8 cellular contexts compared by ENCODE assay signal in genomic region chr10:75404335-75405200, GRCh38. TPM values are rescaled to one million over a fixed set of nuclear protein-coding genes. Genes with fewer than 3 reads are reported as not detected.
A peak's percentile ranks its signal among the peaks of the same experiment; 100 is the strongest.
DNase-seq lines count a peak whose midpoint lies in the region; ATAC-seq and TF ChIP-seq lines count a peak whose summit lies in the region.

No MANE protein-coding gene starts in this region.

- CTCF ChIA-PET in CD4-positive, alpha-beta T cell (lab: Charles Lee): no interaction called here

- in situ Hi-C loops in transverse colon (cut with MboI; ENCODE audit: low pct_ligation_motif_present in 1 of 4, low pct_unique_long_range_greater_than_20kb in 1 of 4, low sequenced_read_pairs in 3 of 4): loop anchor here (25.0 kb wide), 3 partner anchors 233 to 633 kb away; no protein-coding TSS in a partner anchor

- DNase-seq in CD4-positive, alpha-beta T cell: no peak
- DNase-seq in HuH-7.5 (ENCODE audit: low spot score) (peak; percentile 74), astrocyte of the hippocampus (ENCODE audit: low read depth, low spot score) (peak; percentile 46), left lobe of liver (ENCODE audit: low spot score) (peak; percentile 57), transverse colon (peak; percentile 65), NCI-H1694 (lab: John Stamatoyannopoulos, UW) (no peak), NCI-H1048 (lab: John Stamatoyannopoulos, UW) (no peak)

- peak overlapping the region; percentile 65 to 82 (median 74) for H3K4me3 ChIP-seq in transverse colon

- peaks cover 47% of the 10 kb centered on the region for H3K4me1 Mint-ChIP-seq in CD4-positive, alpha-beta T cell (ENCODE audit: low read depth)

- TF ChIP-seq EP300 in transverse colon (IDR thresholded peaks at IDR 0.05; ENCODE audit: low read depth): no peak

- H3K4me1 ChIP-seq in transverse colon: peaks cover 0 to 48% (median 34%) of the 10 kb centered on the region in 4 donors

- WGBS in transverse colon (ENCODE audit: low coverage in 1 of 2), 2 donors: 14 to 20% methylated on average over 1 to 57 of the region's 65 CpGs

- TF ChIP-seq POLR2A in transverse colon (IDR thresholded peaks at IDR 0.05): peak; percentile 54

- H3K4me3 Mint-ChIP-seq in CD4-positive, alpha-beta T cell: peak overlapping the region; percentile 30

- H3K36me3 ChIP-seq in transverse colon: no peaks in the 10 kb centered on the region

- H3K27ac Mint-ChIP-seq in CD4-positive, alpha-beta T cell: no peak overlapping the region

- H3K27ac ChIP-seq in CD4-positive, alpha-beta T cell (ENCODE audit: low read depth, low read length): no peak overlapping the region
- H3K27ac ChIP-seq in transverse colon: peak overlapping the region in 3 of 4 donors; percentile 94 to 99 (median 95)

- no peaks in the 10 kb centered on the region for H3K36me3 Mint-ChIP-seq in CD4-positive, alpha-beta T cell (ENCODE audit: low read depth)

- intact Hi-C loops in CD4-positive, alpha-beta T cell (cut with DNase I, micrococcal nuclease): loop anchor here (5.0 to 10.0 kb wide), 5 partner anchors 683 to 1710 kb away; no protein-coding TSS in a partner anchor
- intact Hi-C loops in transverse colon (cut with DNase I; ENCODE audit: low total_unique reads): loop anchor here (10.0 kb wide), 3 partner anchors 140 to 1600 kb away; no protein-coding TSS in a partner anchor

- no peak for ATAC-seq in CD4-positive, alpha-beta T cell (ENCODE audit: poor library complexity)
- ATAC-seq in left lobe of liver: no peak
- ATAC-seq in GM19455 (IDR thresholded peaks at IDR 0.05; ENCODE audit: unreplicated experiment): no peak

- POLR2A ChIA-PET in CD4-positive, alpha-beta T cell (lab: Charles Lee): no interaction called here

- peaks cover 91% of the 10 kb centered on the region for H3K27me3 ChIP-seq in CD4-positive, alpha-beta T cell (ENCODE audit: control insufficient read depth, insufficient read depth, low read length)
- H3K27me3 ChIP-seq in transverse colon: peaks cover 19% of the 10 kb centered on the region

- no peaks in the 10 kb centered on the region for H3K9me3 Mint-ChIP-seq in CD4-positive, alpha-beta T cell

- TF ChIP-seq CTCF in CD4-positive, alpha-beta T cell (IDR thresholded peaks at IDR 0.05): no peak
- no peak for TF ChIP-seq CTCF in transverse colon (IDR thresholded peaks at IDR 0.05)

- peaks cover 72% of the 10 kb centered on the region for H3K27me3 Mint-ChIP-seq in CD4-positive, alpha-beta T cell

- H3K9me3 ChIP-seq in CD4-positive, alpha-beta T cell (ENCODE audit: control insufficient read depth, low read length): no peaks in the 10 kb centered on the region
- H3K9me3 ChIP-seq in transverse colon: no peaks in the 10 kb centered on the region

RNA-seq across cellular contexts. Expression of gene ZNF503, which starts 3.0 kb away (rescaled TPM):
- under 1 TPM; 0.38 to 0.47 TPM for total RNA-seq in CD4-positive, alpha-beta T cell
- total RNA-seq in left lobe of liver: 7.3 TPM
- 10 to 100 TPM in 1 of 4 donors, 1 to 10 TPM in 3; 3.0 to 17.9 (median 7.2) TPM for total RNA-seq in transverse colon

RNA-seq across cellular contexts. Expression of gene LRMDA, which starts 26.9 kb away (rescaled TPM):
- total RNA-seq in CD4-positive, alpha-beta T cell: not detected
- 9.1 TPM for total RNA-seq in left lobe of liver
- 1 to 10 TPM; 2.2 to 7.8 (median 4.5) TPM for total RNA-seq in transverse colon

Comparison
In these comparisons a context has a peak if more than half of its experiments do, and no peak if none do; other contexts are left out.
1. DNase-seq: peak in HuH-7.5 (single experiment), astrocyte of the hippocampus (single experiment), left lobe of liver (single experiment) and transverse colon (single experiment); none in CD4-positive, alpha-beta T cell (0 of 10), NCI-H1694 (single experiment) and NCI-H1048 (single experiment).